1 cellular context compared by ENCODE assay signal in genomic region chr5:81301221-81302015, GRCh38.
A peak's percentile ranks its signal among the peaks of the same experiment; 100 is the strongest.
TF ChIP-seq lines count a peak whose summit lies in the region.

Gene ZCCHC9 (plus strand): TSS chr5:81301587. CDS start chr5:81304758, 3,171 bp downstream.

TF ChIP-seq in WTC11, 78 proteins besides CTCF, POLR2A, EP300 and RAD21 (continued from another document and continues in another):
- TF ChIP-seq AR (CRISPR knock-in tag; IDR thresholded peaks at IDR 0.05) (no peak), NR3C1 (CRISPR knock-in tag; conservative IDR thresholded peaks at IDR 0.05; ENCODE audit: low read depth) (no peak), ZNF263 (CRISPR knock-in tag; IDR thresholded peaks at IDR 0.05; ENCODE audit: low read depth) (no peak), PRDM15 (CRISPR knock-in tag; IDR thresholded peaks at IDR 0.05) (peak; percentile 47; the same call in 1 of the 2 replicates), CREM (CRISPR knock-in tag; IDR thresholded peaks at IDR 0.05) (peak; percentile 98), FOXP1 (CRISPR knock-in tag; IDR thresholded peaks at IDR 0.05; ENCODE audit: borderline replicate concordance) (peak; percentile 67; the same call in 1 of the 2 replicates), ZNF138 (CRISPR knock-in tag; conservative IDR thresholded peaks at IDR 0.05) (no peak), HMGXB4 (CRISPR knock-in tag; IDR thresholded peaks at IDR 0.05) (peak; percentile 80; the same call in 1 of the 2 replicates), NFE2L1 (CRISPR knock-in tag; IDR thresholded peaks at IDR 0.05) (no peak), KAT7 (CRISPR knock-in tag; IDR thresholded peaks at IDR 0.05; ENCODE audit: borderline replicate concordance) (peak; percentile 95), GRHL2 (CRISPR knock-in tag; IDR thresholded peaks at IDR 0.05; ENCODE audit: insufficient replicate concordance, severe bottlenecking) (no peak), GABPB1 (CRISPR knock-in tag; IDR thresholded peaks at IDR 0.05) (peak; percentile 87), TEAD1 (CRISPR knock-in tag; IDR thresholded peaks at IDR 0.05) (peak; percentile 92; the same call in 1 of the 2 replicates), E2F5 (CRISPR knock-in tag; IDR thresholded peaks at IDR 0.05) (0 out of 2 replicates have a peak, but pooled peaks have one; percentile 43), ATF6 (CRISPR knock-in tag; IDR thresholded peaks at IDR 0.05) (no peak), AFF4 (CRISPR knock-in tag; IDR thresholded peaks at IDR 0.05; ENCODE audit: borderline replicate concordance) (no peak), TEAD4 (CRISPR knock-in tag; IDR thresholded peaks at IDR 0.05) (0 out of 2 replicates have a peak, but pooled peaks have one; percentile 31), CDX4 (CRISPR knock-in tag; IDR thresholded peaks at IDR 0.05; ENCODE audit: borderline replicate concordance) (no peak), SP1 (CRISPR knock-in tag; conservative IDR thresholded peaks at IDR 0.05) (peak; percentile 65; the same call in 1 of the 2 replicates), CREB1 (CRISPR knock-in tag; IDR thresholded peaks at IDR 0.05) (peak; percentile 86), ZNF512 (CRISPR knock-in tag; IDR thresholded peaks at IDR 0.05; ENCODE audit: borderline replicate concordance) (no peak), ZNF425 (CRISPR knock-in tag; conservative IDR thresholded peaks at IDR 0.05) (no peak), E2F4 (CRISPR knock-in tag; IDR thresholded peaks at IDR 0.05; ENCODE audit: borderline replicate concordance, low read depth) (no peak), USF1 (CRISPR knock-in tag; IDR thresholded peaks at IDR 0.05) (peak; percentile 63; the same call in 1 of the 2 replicates), IRF2 (CRISPR knock-in tag; IDR thresholded peaks at IDR 0.05; ENCODE audit: borderline replicate concordance, low read depth) (no peak), PREB (CRISPR knock-in tag; IDR thresholded peaks at IDR 0.05; ENCODE audit: borderline replicate concordance) (no peak), MXD4 (CRISPR knock-in tag; IDR thresholded peaks at IDR 0.05; ENCODE audit: borderline replicate concordance) (no peak), ATF1 (CRISPR knock-in tag; IDR thresholded peaks at IDR 0.05) (no peak), JUN (CRISPR knock-in tag; IDR thresholded peaks at IDR 0.05) (0 out of 2 replicates have a peak, but pooled peaks have one; percentile 20)
